1 cellular context compared by ENCODE assay signal in genomic region chr20:1391640-1392442, GRCh38.
TF ChIP-seq lines count a peak whose summit lies in the region.

No MANE protein-coding gene starts in this region.

TF ChIP-seq in HepG2, 621 proteins besides CTCF, POLR2A, EP300 and RAD21 (continued from another document and continues in another):
- TF ChIP-seq SNAI1 (CRISPR knock-in tag; IDR thresholded peaks at IDR 0.05; ENCODE audit: borderline replicate concordance) (no peak), SRF (IDR thresholded peaks at IDR 0.05; ENCODE audit: low read depth, low read length) (no peak), HNF4G (IDR thresholded peaks at IDR 0.05; ENCODE audit: borderline replicate concordance, low read depth, low read length) (no peak), HNF4G (CRISPR knock-in tag; IDR thresholded peaks at IDR 0.05; ENCODE audit: borderline replicate concordance, low read depth) (no peak), ZNF572 (CRISPR knock-in tag; IDR thresholded peaks at IDR 0.05) (peak; percentile 94), HNF1B (CRISPR knock-in tag; IDR thresholded peaks at IDR 0.05) (peak; percentile 64; the same call in 1 of the 2 replicates), GFI1 (CRISPR knock-in tag; IDR thresholded peaks at IDR 0.05; ENCODE audit: borderline replicate concordance) (peak; percentile 42; the same call in 1 of the 2 replicates), ZNF720 (CRISPR knock-in tag; IDR thresholded peaks at IDR 0.05) (0 out of 2 replicates have a peak, but pooled peaks have one; percentile 38), HNF4A (CRISPR knock-in tag; IDR thresholded peaks at IDR 0.05) (no peak), MLXIP (CRISPR knock-in tag; IDR thresholded peaks at IDR 0.05; ENCODE audit: borderline replicate concordance) (0 out of 2 replicates have a peak, but pooled peaks have one; percentile 30), PCBP2 (optimal IDR thresholded peaks at IDR 0.05; ENCODE audit: low read depth, low read length, poor library complexity, severe bottlenecking) (peak; percentile 97), MAFK (conservative IDR thresholded peaks at IDR 0.05 in 1 of 2, IDR thresholded peaks at IDR 0.05 in 1 of 2; ENCODE audit: low read length in 2 of 2) (no peak), ZSCAN25 (CRISPR knock-in tag; IDR thresholded peaks at IDR 0.05) (0 out of 2 replicates have a peak, but pooled peaks have one; percentile 8), ZHX2 (IDR thresholded peaks at IDR 0.05; ENCODE audit: low read depth) (no peak), ZHX2 (CRISPR knock-in tag; IDR thresholded peaks at IDR 0.05; ENCODE audit: borderline replicate concordance) (peak; percentile 66; the same call in 1 of the 2 replicates), ZNF879 (CRISPR knock-in tag; IDR thresholded peaks at IDR 0.05) (no peak), GMEB1 (CRISPR knock-in tag; IDR thresholded peaks at IDR 0.05; ENCODE audit: borderline replicate concordance) (no peak), ARNT2 (CRISPR knock-in tag; IDR thresholded peaks at IDR 0.05; ENCODE audit: low read depth) (0 out of 2 replicates have a peak, but pooled peaks have one; percentile 28), ZNF232 (CRISPR knock-in tag; IDR thresholded peaks at IDR 0.05; ENCODE audit: borderline replicate concordance) (0 out of 2 replicates have a peak, but pooled peaks have one; percentile 29), ZNF788 (CRISPR knock-in tag; IDR thresholded peaks at IDR 0.05; ENCODE audit: borderline replicate concordance) (0 out of 2 replicates have a peak, but pooled peaks have one; percentile 35), BORCS8-MEF2B (CRISPR knock-in tag; IDR thresholded peaks at IDR 0.05) (0 out of 2 replicates have a peak, but pooled peaks have one; percentile 15), SP2 (CRISPR knock-in tag; IDR thresholded peaks at IDR 0.05) (peak; percentile 45; the same call in 1 of the 2 replicates), RCOR2 (CRISPR knock-in tag; IDR thresholded peaks at IDR 0.05) (no peak), ZNF883 (CRISPR knock-in tag; IDR thresholded peaks at IDR 0.05; ENCODE audit: not compliant biosample characterization) (peak; percentile 10), ZFAT (CRISPR knock-in tag; conservative IDR thresholded peaks at IDR 0.05) (no peak), ZNF605 (CRISPR knock-in tag; IDR thresholded peaks at IDR 0.05) (peak; percentile 41; the same call in 1 of the 2 replicates), BRD4 (CRISPR knock-in tag; IDR thresholded peaks at IDR 0.05) (peak; percentile 39; the same call in 1 of the 2 replicates), PREB (CRISPR knock-in tag; IDR thresholded peaks at IDR 0.05) (peak; percentile 29; the same call in 1 of the 2 replicates), ZNF234 (CRISPR knock-in tag; conservative IDR thresholded peaks at IDR 0.05) (no peak), ZNF737 (CRISPR knock-in tag; IDR thresholded peaks at IDR 0.05; ENCODE audit: borderline replicate concordance) (peak; percentile 87), ZNF430 (CRISPR knock-in tag; IDR thresholded peaks at IDR 0.05) (peak; percentile 51; the same call in 1 of the 2 replicates), ZNF747 (CRISPR knock-in tag; IDR thresholded peaks at IDR 0.05; ENCODE audit: borderline replicate concordance) (0 out of 2 replicates have a peak, but pooled peaks have one; percentile 34), ELF1 (CRISPR knock-in tag; IDR thresholded peaks at IDR 0.05) (no peak), RNF219 (CRISPR knock-in tag; IDR thresholded peaks at IDR 0.05) (0 out of 2 replicates have a peak, but pooled peaks have one; percentile 47), SALL1 (CRISPR knock-in tag; IDR thresholded peaks at IDR 0.05) (peak; percentile 8; the same call in 1 of the 2 replicates), ZNF660 (CRISPR knock-in tag; IDR thresholded peaks at IDR 0.05; ENCODE audit: borderline replicate concordance, low read depth) (0 out of 2 replicates have a peak, but pooled peaks have one; percentile 4), SP4 (CRISPR knock-in tag; IDR thresholded peaks at IDR 0.05) (0 out of 2 replicates have a peak, but pooled peaks have one; percentile 15), SCMH1 (CRISPR knock-in tag; IDR thresholded peaks at IDR 0.05; ENCODE audit: borderline replicate concordance) (0 out of 2 replicates have a peak, but pooled peaks have one; percentile 65), CAMTA2 (CRISPR knock-in tag; IDR thresholded peaks at IDR 0.05; ENCODE audit: borderline replicate concordance) (0 out of 2 replicates have a peak, but pooled peaks have one; percentile 3), PRDM15 (CRISPR knock-in tag; IDR thresholded peaks at IDR 0.05) (0 out of 2 replicates have a peak, but pooled peaks have one; percentile 1), ZNF383 (CRISPR knock-in tag; IDR thresholded peaks at IDR 0.05; ENCODE audit: borderline replicate concordance) (no peak), EHMT2 (IDR thresholded peaks at IDR 0.05; ENCODE audit: borderline replicate concordance, low read depth, low read length) (no peak)
